ENCODE assay signal across 8 cellular contexts in the genomic region with DNA sequence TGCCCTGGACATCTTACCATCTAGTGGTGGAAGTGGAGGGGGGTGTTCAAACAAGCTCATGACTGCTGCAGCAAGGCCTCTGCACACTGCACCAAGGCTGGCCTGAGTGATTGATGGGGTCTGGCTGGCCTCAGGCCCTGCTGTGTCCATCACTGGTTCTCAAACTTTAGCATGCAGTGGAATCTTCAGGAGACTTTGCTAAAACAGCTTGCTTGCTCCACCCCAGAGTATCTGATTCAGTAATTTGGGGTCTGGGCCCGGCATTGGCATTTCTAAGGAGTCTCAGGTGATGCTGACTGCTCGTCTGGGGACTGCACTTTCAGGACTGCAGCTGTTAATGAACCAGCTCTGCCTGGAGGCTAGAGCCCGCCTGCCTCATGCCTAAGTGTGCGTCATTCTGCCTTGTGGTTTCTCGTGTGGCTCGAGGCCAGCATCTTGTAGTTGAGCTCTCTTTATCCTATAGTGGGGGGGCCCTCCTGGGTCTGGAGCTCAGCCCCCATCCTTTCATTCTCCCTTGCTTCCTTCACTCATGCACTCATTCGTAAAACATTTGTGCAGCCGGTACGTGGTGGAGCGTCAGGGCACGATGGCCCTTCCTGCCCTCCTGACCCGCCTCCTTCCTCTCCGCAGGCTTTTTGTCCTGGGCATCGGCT. TPM values are rescaled to one million over a fixed set of nuclear protein-coding genes. Genes with fewer than 3 reads are reported as not detected.
A peak's percentile ranks its signal among the peaks of the same experiment; 100 is the strongest.
DNase-seq lines count a peak whose midpoint lies in the region; ATAC-seq and TF ChIP-seq lines count a peak whose summit lies in the region.

No MANE protein-coding gene starts in this region.

- ATAC-seq in GM19351 (IDR thresholded peaks at IDR 0.05; ENCODE audit: unreplicated experiment): no peak

- H3K36me3 ChIP-seq in H7 (replicated peaks; ENCODE audit: control insufficient read depth, insufficient read depth, low read length) (no peaks in the 10 kb centered on the region), BE2C (peaks cover 22% of the 10 kb centered on the region)

- peaks cover 8% of the 10 kb centered on the region for H3K9me3 ChIP-seq in AG04450 (ENCODE audit: control insufficient read depth, insufficient read depth, low read length)
- H3K9me3 ChIP-seq in BE2C: no peaks in the 10 kb centered on the region

- peak overlapping the region; percentile 77 for H3K27ac ChIP-seq in AG04450 (ENCODE audit: low read depth, low read length)

- no peak overlapping the region for H3K4me3 ChIP-seq in AG04450 (ENCODE audit: low read depth, low read length)
- H3K4me3 ChIP-seq in H7 (ENCODE audit: insufficient read depth, low read depth, low read length): no peak overlapping the region
- no peak overlapping the region for H3K4me3 ChIP-seq in BE2C (ENCODE audit: low read depth, low read length)

- DNase-seq in AG04450 (ENCODE audit: low read depth, low spot score): peak; percentile 90
- DNase-seq in H7: peak; percentile 35
- DNase-seq in SW480 (ENCODE audit: low spot score): peak; percentile 46
- DNase-seq in glomerular endothelial cell (ENCODE audit: extremely low read depth, low read depth, low spot score): peak; percentile 7
- no peak for DNase-seq in BE2C
- DNase-seq in activated CD8-positive, alpha-beta memory T cell treated with anti-CD3 and anti-CD28 coated beads, Interleukin-2, amount 50 U/mL, for 4 hours: no peak
- no peak for DNase-seq in NCI-H446 treated with DMSO at 0.1 percent for 48 hours (lab: John Stamatoyannopoulos, UW)

- POLR2A ChIA-PET in AG04450 (lab: Yijun Ruan, JAX): interaction anchor here (0.8 to 1.4 kb wide), 3 partner anchors 8 to 204 kb away, joined by 3 to 9 read pairs (median 4); a partner anchor contains a TSS

- peaks cover 11% of the 10 kb centered on the region for H3K27me3 ChIP-seq in AG04450 (ENCODE audit: control insufficient read depth, insufficient read depth, low read length)
- H3K27me3 ChIP-seq in H7 (ENCODE audit: control insufficient read depth, insufficient read depth, low read length): peaks cover 20% of the 10 kb centered on the region
- no peaks in the 10 kb centered on the region for H3K27me3 ChIP-seq in BE2C

- H3K4me1 ChIP-seq in BE2C: peaks cover 14% of the 10 kb centered on the region

- TF ChIP-seq CTCF in AG04450 (IDR thresholded peaks at IDR 0.05; ENCODE audit: low read depth, low read length): no peak
- no peak for TF ChIP-seq CTCF in BE2C (IDR thresholded peaks at IDR 0.05; ENCODE audit: low read depth, low read length)

- CTCF ChIA-PET in AG04450 (lab: Charles Lee): interaction anchor here (0.5 to 2.2 kb wide), 5 partner anchors 180 to 194 kb away, joined by 3 to 17 read pairs (median 6); no protein-coding TSS in a partner anchor

RNA-seq across cellular contexts. Expression of a gene that starts 4.1 kb away (rescaled TPM):
- 0.69 and 0.81 TPM in 2 replicates for polyA plus RNA-seq in AG04450 (2011; rRNA removed)
- 0.91 and 1.3 TPM in 2 replicates for polyA minus RNA-seq in AG04450 (2011; rRNA and poly(A)+ RNA removed)
- total RNA-seq in H7 (2014; rRNA removed; shearing (Covaris generic)): 3.7 and 4.2 TPM in 2 replicates
- total RNA-seq in glomerular endothelial cell: 9.1 and 10.0 TPM in 2 replicates
- 26.1 TPM for polyA plus RNA-seq in BE2C (2012; ENCODE audit: insufficient read depth, insufficient read length, low read depth)

Comparison
In these comparisons a context has a peak if more than half of its experiments do, and no peak if none do; other contexts are left out.
1. DNase-seq: peak in AG04450 (single experiment), H7 (single experiment), SW480 (single experiment) and glomerular endothelial cell (single experiment); none in BE2C (single experiment), activated CD8-positive, alpha-beta memory T cell treated with anti-CD3 and anti-CD28 coated beads, Interleukin-2, amount 50 U/mL, for 4 hours (single experiment) and NCI-H446 treated with DMSO at 0.1 percent for 48 hours (single experiment).